23 cellular contexts compared by ENCODE assay signal in the genomic region with DNA sequence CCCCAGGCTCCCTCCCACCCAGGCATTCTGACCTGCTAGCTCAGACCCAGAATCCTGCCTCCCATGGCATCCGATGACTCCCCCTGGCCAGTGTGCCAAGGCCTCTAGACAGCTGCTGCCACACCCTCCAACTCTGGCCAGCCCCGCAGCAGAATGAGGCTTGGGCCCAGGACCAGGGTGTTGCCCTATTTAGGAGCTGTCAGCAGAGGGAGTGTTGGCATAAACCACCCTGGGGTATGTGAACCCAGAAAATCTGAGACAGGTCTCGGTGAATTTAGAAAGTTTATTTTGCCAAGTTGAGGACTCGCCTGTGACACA.
A peak's percentile ranks its signal among the peaks of the same experiment; 100 is the strongest.
DNase-seq lines count a peak whose midpoint lies in the region; ATAC-seq, FAIRE-seq and TF ChIP-seq lines count a peak whose summit lies in the region.
"Had no signal": no experiment of that assay in that cellular context is flagged by ENCODE, and none has a peak within 500 bp of the region (broad histone marks: within the 10 kb centered on the region; RNA-seq: fewer than 3 reads in every experiment).

No MANE protein-coding gene starts in this region.

- H3K4ac ChIP-seq in H1 (replicated peaks; ENCODE audit: insufficient read length, low read depth, low read length), result no peak overlapping the region
- H3K4ac ChIP-seq in mesenchymal stem cell (ENCODE audit: low read depth in 1 of 2, low read length in 2 of 2), result no peak overlapping the region

- TF ChIP-seq RAD21 in H1 (IDR thresholded peaks at IDR 0.05 in 1 of 2, conservative IDR thresholded peaks at IDR 0.05 in 1 of 2; ENCODE audit: low read depth in 2 of 2, low read length in 2 of 2) (peak; percentile 43 to 65), HepG2 (CRISPR knock-in tag; IDR thresholded peaks at IDR 0.05) (no peak)

- H4K20me1 ChIP-seq in H1 (replicated peaks in 1 of 2; ENCODE audit: control insufficient read depth in 1 of 2, insufficient read depth in 2 of 2, low read length in 2 of 2), result no peaks in the 10 kb centered on the region
- H4K20me1 ChIP-seq in HepG2 (ENCODE audit: insufficient read depth, low read length), result no peaks in the 10 kb centered on the region
- peaks cover 34% of the 10 kb centered on the region for H4K20me1 ChIP-seq in smooth muscle cell (ENCODE audit: low read depth)

- WGBS in H1 (ENCODE audit: extremely low coverage in 1 of 2, insufficient coverage in 1 of 2, insufficient read length in 1 of 2, insufficient replicate concordance in 2 of 2, low coverage in 1 of 2, low lambda C conversion rate in 2 of 2, missing lambda C conversion rate in 1 of 2), 2 experiments, result 82% methylated on average over 4 of the region's 4 CpGs; no CpG with 5 or more reads in 1 of the 2 experiments
- 46 to 60% methylated on average over 3 to 4 of the region's 4 CpGs for WGBS in tibial nerve, 2 donors
- 86% methylated on average over 4 of the region's 4 CpGs for WGBS in mesenchymal stem cell
- 83% methylated on average over 4 of the region's 4 CpGs for WGBS in HepG2 (ENCODE audit: low lambda C conversion rate)
- WGBS in smooth muscle cell (ENCODE audit: low lambda C conversion rate), result 98% methylated on average over 4 of the region's 4 CpGs

- H3K27me3 ChIP-seq in right atrium auricular region (no peaks in the 10 kb centered on the region), H1 (replicated peaks in 1 of 4; ENCODE audit: control insufficient read depth in 3 of 4, extremely low read depth in 1 of 4, insufficient read depth in 3 of 4, low read length in 3 of 4) (no peaks in the 10 kb centered on the region; a peak in 2 of 7 replicates), tibial nerve (no peaks in the 10 kb centered on the region), mesenchymal stem cell (ENCODE audit: control insufficient read depth in 1 of 2, insufficient read depth in 1 of 2, low read length in 2 of 2) (peaks cover 0 to 10% of the 10 kb centered on the region in 2 experiments), HepG2 (ENCODE audit: control insufficient read depth in 1 of 2, insufficient read depth in 2 of 2, low read length in 2 of 2) (peaks cover 2 to 33% of the 10 kb centered on the region in 2 experiments; a peak in 4 of 5 replicates), smooth muscle cell (ENCODE audit: low read depth) (no peaks in the 10 kb centered on the region)
- H3K27me3 ChIP-seq: BE2C, uterus had no signal

- H3K27me3 Mint-ChIP-seq in nephron (ENCODE audit: low read depth), result peaks cover 15% of the 10 kb centered on the region

- peak overlapping the region in 1 of 2 donors; percentile 5 for H3K27ac ChIP-seq in right atrium auricular region
- H3K27ac ChIP-seq in H1 (ENCODE audit: low read depth, low read length), result no peak overlapping the region
- H3K27ac ChIP-seq in tibial nerve, result peak overlapping the region; percentile 48 to 92 (median 83)
- no peak overlapping the region for H3K27ac ChIP-seq in mesenchymal stem cell (ENCODE audit: low read length, poor library complexity, severe bottlenecking)
- H3K27ac ChIP-seq in HepG2 (ENCODE audit: extremely low read length, insufficient read depth, low read length), result no peak overlapping the region
- H3K27ac ChIP-seq in smooth muscle cell (ENCODE audit: low read depth), result no peak overlapping the region
- H3K27ac ChIP-seq: WERI-Rb-1 had no signal

- POLR2A ChIA-PET in H1 (lab: Charles Lee; ENCODE audit: partially characterized antibody), result interaction anchor here (1.1 kb wide), 1 partner anchor 67 kb away, joined by 3 read pairs; no protein-coding TSS in a partner anchor
- POLR2A ChIA-PET in HepG2 (lab: Yijun Ruan, JAX), result no interaction called here

- H3K9me3 ChIP-seq in right atrium auricular region (no peaks in the 10 kb centered on the region), H1 (ENCODE audit: insufficient read depth in 2 of 2, low read depth in 1 of 2, low read length in 1 of 2) (no peaks in the 10 kb centered on the region), tibial nerve (no peaks in the 10 kb centered on the region), mesenchymal stem cell (ENCODE audit: control insufficient read depth, low read length) (no peaks in the 10 kb centered on the region), HepG2 (ENCODE audit: low read length) (no peaks in the 10 kb centered on the region), smooth muscle cell (replicated peaks; ENCODE audit: low read depth) (no peaks in the 10 kb centered on the region)
- H3K9me3 ChIP-seq: BE2C, uterus had no signal

- H4K91ac ChIP-seq in H1 (replicated peaks; ENCODE audit: insufficient read length, low read length) (no peak overlapping the region), mesenchymal stem cell (ENCODE audit: low read length) (no peak overlapping the region)

- H4K5ac ChIP-seq in H1 (ENCODE audit: insufficient read length, low read depth, low read length), result no peak overlapping the region

- H3K23ac ChIP-seq in H1 (ENCODE audit: insufficient read length) (no peak overlapping the region), mesenchymal stem cell (ENCODE audit: low read length in 2 of 2) (no peak overlapping the region)

- H3K79me1 ChIP-seq in H1 (ENCODE audit: low read depth, low read length) (no peaks in the 10 kb centered on the region), mesenchymal stem cell (replicated peaks; ENCODE audit: low read length, poor library complexity, severe bottlenecking) (no peaks in the 10 kb centered on the region)

- H2AK5ac ChIP-seq in H1 (ENCODE audit: low read depth, low read length) (no peak overlapping the region), mesenchymal stem cell (ENCODE audit: low read length, severe bottlenecking) (no peak overlapping the region)

- no peaks in the 10 kb centered on the region for H3K23me2 ChIP-seq in H1 (ENCODE audit: low read depth, low read length)

- intact Hi-C loops in Right ventricle myocardium superior (cut with DNase I), result no loop called here
- intact Hi-C loops in HepG2 (cut with micrococcal nuclease; ENCODE audit: unreplicated experiment), result no loop called here

- TF ChIP-seq POLR2A in H1 (IDR thresholded peaks at IDR 0.05; ENCODE audit: control extremely low read depth in 1 of 2, low read depth in 2 of 2, low read length in 2 of 2) (no peak), tibial nerve (IDR thresholded peaks at IDR 0.05) (no peak), HepG2 (IDR thresholded peaks at IDR 0.05; ENCODE audit: insufficient read depth in 1 of 2, low read depth in 2 of 2, low read length in 2 of 2) (no peak)

- H3F3A ChIP-seq in smooth muscle cell (ENCODE audit: low read depth), result no peaks in the 10 kb centered on the region

- H3K27ac Mint-ChIP-seq in nephron, result peak overlapping the region; percentile 43 to 63 (median 47)
- H3K27ac Mint-ChIP-seq: natural killer cell treated with Interleukin-12 subunit alpha and Interleukin-12 subunit beta and Interleukin-15 and Interleukin-18, amount 100 ng/mL, for 72 hours; T-helper 1 cell treated with Interleukin-12 subunit alpha and Interleukin-12 subunit beta and Interleukin-4 antibody, amounts not matched to agents 30 μg/mL and 1 μg/mL, for 36 hours had no signal

- no peak overlapping the region for H3K9ac ChIP-seq in H1 (replicated peaks in 1 of 4; ENCODE audit: extremely low read depth in 1 of 4, low read depth in 3 of 4, low read length in 3 of 4)
- H3K9ac ChIP-seq in mesenchymal stem cell (ENCODE audit: low read length), result no peak overlapping the region
- no peak overlapping the region for H3K9ac ChIP-seq in HepG2 (ENCODE audit: insufficient read depth, low read depth, low read length)
- H3K9ac ChIP-seq in smooth muscle cell (ENCODE audit: low read depth), result no peak overlapping the region

- ATAC-seq in Right ventricle myocardium superior (ENCODE audit: poor library complexity) (no peak), HepG2 (no peak)

- H2AFZ ChIP-seq in H1 (ENCODE audit: low read length) (no peak overlapping the region), mesenchymal stem cell (ENCODE audit: low read depth, low read length) (no peak overlapping the region), HepG2 (ENCODE audit: low read length) (no peak overlapping the region), smooth muscle cell (ENCODE audit: low read depth) (no peak overlapping the region)

- H3K36me3 ChIP-seq in right atrium auricular region (no peaks in the 10 kb centered on the region), H1 (ENCODE audit: control insufficient read depth in 2 of 4, insufficient read depth in 4 of 4, low read length in 3 of 4) (no peaks in the 10 kb centered on the region), tibial nerve (no peaks in the 10 kb centered on the region), mesenchymal stem cell (ENCODE audit: control insufficient read depth in 1 of 2, insufficient read depth in 2 of 2, low read depth in 1 of 2, low read length in 2 of 2) (no peaks in the 10 kb centered on the region), HepG2 (replicated peaks in 1 of 2; ENCODE audit: control insufficient read depth in 1 of 2, insufficient read depth in 2 of 2, low read length in 2 of 2) (no peaks in the 10 kb centered on the region), smooth muscle cell (ENCODE audit: low read depth) (no peaks in the 10 kb centered on the region)
- H3K36me3 ChIP-seq: BE2C, uterus, WERI-Rb-1 had no signal

- no peak overlapping the region for H3K4me3 Mint-ChIP-seq in nephron
- H3K4me3 Mint-ChIP-seq: natural killer cell treated with Interleukin-12 subunit alpha and Interleukin-12 subunit beta and Interleukin-15 and Interleukin-18, amount 100 ng/mL, for 72 hours; T-helper 1 cell treated with Interleukin-12 subunit alpha and Interleukin-12 subunit beta and Interleukin-4 antibody, amounts not matched to agents 30 μg/mL and 1 μg/mL, for 36 hours had no signal

- in situ Hi-C loops in HepG2 (cut with HindIII; ENCODE audit: extremely low pct_ligation_motif_present, low pct_unique_long_range_greater_than_20kb), result no loop called here

- H3K18ac ChIP-seq in H1 (ENCODE audit: extremely low read depth, low read length), result no peak overlapping the region
- no peak overlapping the region for H3K18ac ChIP-seq in mesenchymal stem cell (ENCODE audit: low read depth in 1 of 2, low read length in 2 of 2)

- no peaks in the 10 kb centered on the region for H3K36me3 Mint-ChIP-seq in nephron (ENCODE audit: low read depth)
- H3K36me3 Mint-ChIP-seq: natural killer cell treated with Interleukin-12 subunit alpha and Interleukin-12 subunit beta and Interleukin-15 and Interleukin-18, amount 100 ng/mL, for 72 hours had no signal

- H2BK120ac ChIP-seq in H1 (replicated peaks; ENCODE audit: low read depth, low read length), result no peak overlapping the region
- no peak overlapping the region for H2BK120ac ChIP-seq in mesenchymal stem cell (ENCODE audit: low read depth, low read length)

- H2BK15ac ChIP-seq in H1 (ENCODE audit: low read length), result no peak overlapping the region
- H2BK15ac ChIP-seq in mesenchymal stem cell (ENCODE audit: low read depth, poor library complexity, severe bottlenecking), result no peak overlapping the region

- peaks cover 0 to 17% of the 10 kb centered on the region in 2 donors for H3K4me1 ChIP-seq in right atrium auricular region
- peaks cover 2 to 6% (median 4%) of the 10 kb centered on the region in 4 experiments; a peak in 4 of 7 replicates for H3K4me1 ChIP-seq in H1 (replicated peaks in 1 of 4; ENCODE audit: control insufficient read depth in 3 of 4, insufficient read depth in 4 of 4, low read length in 3 of 4)
- peaks cover 0 to 90% (median 48%) of the 10 kb centered on the region in 4 donors for H3K4me1 ChIP-seq in tibial nerve
- H3K4me1 ChIP-seq in mesenchymal stem cell (ENCODE audit: control insufficient read depth, insufficient read depth, low read depth, low read length), result peaks cover 14% of the 10 kb centered on the region
- H3K4me1 ChIP-seq in HepG2 (ENCODE audit: insufficient read depth, low read length), result peaks cover 28% of the 10 kb centered on the region
- H3K4me1 ChIP-seq in smooth muscle cell (ENCODE audit: low read depth), result peaks cover 3% of the 10 kb centered on the region
- H3K4me1 ChIP-seq: BE2C had no signal

- peaks cover 85% of the 10 kb centered on the region for H3K4me1 Mint-ChIP-seq in nephron

- DNase-seq in Right ventricle myocardium superior, result peak; percentile 46
- no peak for DNase-seq in right atrium auricular region (ENCODE audit: low spot score)
- DNase-seq in H1 (ENCODE audit: low read depth in 1 of 2, low spot score in 2 of 2), result no peak
- no peak for DNase-seq in tibial nerve (ENCODE audit: low spot score in 2 of 2)
- DNase-seq in mesenchymal stem cell, result no peak
- no peak for DNase-seq in HepG2 (ENCODE audit: low spot score)
- no peak for DNase-seq in smooth muscle cell (lab: John Stamatoyannopoulos, UW; ENCODE audit: unreplicated experiment)
- DNase-seq: activated CD4-positive, alpha-beta T cell treated with anti-CD3 and anti-CD28 coated beads, Interleukin-2, amount 50 U/mL, for 4 hours; BE2C; COR-L47; dermis blood vessel endothelial cell; kidney glomerular epithelial cell; mesendoderm; MV-4-11; NCI-H1694; NCI-H774; stimulated activated CD4-positive, alpha-beta T cell treated with anti-CD3 and anti-CD28 coated beads, Interleukin-4, amount 100 ng/mL, for 4 hours; uterus; WERI-Rb-1 had no signal

- H4K8ac ChIP-seq in H1 (ENCODE audit: extremely low read depth, insufficient read depth, low read length), result no peak overlapping the region
- no peak overlapping the region for H4K8ac ChIP-seq in mesenchymal stem cell (ENCODE audit: low read length)

- no peak overlapping the region for H3K56ac ChIP-seq in H1 (replicated peaks; ENCODE audit: insufficient read length, low read depth, low read length)

- H3K14ac ChIP-seq in H1 (ENCODE audit: insufficient read length) (no peak overlapping the region), mesenchymal stem cell (ENCODE audit: low read length in 2 of 2) (no peak overlapping the region)

- TF ChIP-seq EP300 in H1 (IDR thresholded peaks at IDR 0.05; ENCODE audit: borderline replicate concordance in 1 of 2, low read depth in 2 of 2, low read length in 2 of 2) (no peak), tibial nerve (IDR thresholded peaks at IDR 0.05) (no peak), HepG2 (IDR thresholded peaks at IDR 0.05; ENCODE audit: low read depth in 2 of 2, low read length in 2 of 2) (no peak), HepG2 (CRISPR knock-in tag; IDR thresholded peaks at IDR 0.05; ENCODE audit: borderline replicate concordance) (no peak)

- no peaks in the 10 kb centered on the region for H3K79me2 ChIP-seq in H1 (ENCODE audit: control insufficient read depth in 1 of 2, insufficient read depth in 2 of 2, low read length in 2 of 2)
- H3K79me2 ChIP-seq in HepG2 (ENCODE audit: insufficient read depth, low read length), result no peaks in the 10 kb centered on the region
- no peaks in the 10 kb centered on the region for H3K79me2 ChIP-seq in smooth muscle cell (ENCODE audit: low read depth)

- CTCF ChIA-PET in H1 (lab: Charles Lee; ENCODE audit: partially characterized antibody) (interaction anchor here (0.7 to 4.4 kb wide), 11 partner anchors 9 to 152 kb away, joined by 3 to 16 read pairs (median 3); no protein-coding TSS in a partner anchor), HepG2 (lab: Yijun Ruan, JAX; ENCODE audit: low intra/inter-chr PET ratio, low total read pairs) (no interaction called here)

- no peaks in the 10 kb centered on the region for H3K9me3 Mint-ChIP-seq in nephron
- H3K9me3 Mint-ChIP-seq: natural killer cell treated with Interleukin-12 subunit alpha and Interleukin-12 subunit beta and Interleukin-15 and Interleukin-18, amount 100 ng/mL, for 72 hours; T-helper 1 cell treated with Interleukin-12 subunit alpha and Interleukin-12 subunit beta and Interleukin-4 antibody, amounts not matched to agents 30 μg/mL and 1 μg/mL, for 36 hours had no signal

- H2BK12ac ChIP-seq in H1 (ENCODE audit: low read depth, low read length), result no peak overlapping the region
- H2BK12ac ChIP-seq in mesenchymal stem cell (ENCODE audit: low read length in 2 of 2), result no peak overlapping the region

- H3K4me2 ChIP-seq in H1 (ENCODE audit: insufficient read depth in 1 of 2, low read depth in 2 of 2, low read length in 2 of 2), result no peak overlapping the region
- no peak overlapping the region for H3K4me2 ChIP-seq in mesenchymal stem cell (ENCODE audit: low read length, poor library complexity, severe bottlenecking)
- H3K4me2 ChIP-seq in HepG2 (ENCODE audit: low read depth, low read length), result no peak overlapping the region
- H3K4me2 ChIP-seq in smooth muscle cell, result no peak overlapping the region

- FAIRE-seq in H1 (lab: Jason Lieb, UNC) (no peak), HepG2 (lab: Jason Lieb, UNC) (no peak)
- FAIRE-seq: endothelial cell of umbilical vein had no signal

- H3K4me3 ChIP-seq in right atrium auricular region (no peak overlapping the region), H1 (ENCODE audit: extremely low read depth in 1 of 4, insufficient read depth in 2 of 4, low read depth in 3 of 4, low read length in 4 of 4) (no peak overlapping the region), tibial nerve (no peak overlapping the region), mesenchymal stem cell (ENCODE audit: insufficient read depth in 1 of 2, low read depth in 1 of 2, low read length in 2 of 2) (no peak overlapping the region), HepG2 (replicated peaks in 1 of 3; ENCODE audit: insufficient read depth in 1 of 3, low read depth in 2 of 3, low read length in 3 of 3) (no peak overlapping the region), smooth muscle cell (no peak overlapping the region)
- H3K4me3 ChIP-seq: uterus had no signal

- BruUV-seq in HepG2 (replicated peaks; lab: Mats Ljungman, UMichigan), result no TSS peak

- H2BK5ac ChIP-seq in H1 (ENCODE audit: low read depth, low read length), result no peak overlapping the region
- no peak overlapping the region for H2BK5ac ChIP-seq in mesenchymal stem cell (ENCODE audit: low read depth, low read length, poor library complexity, severe bottlenecking)

- H2BK20ac ChIP-seq in H1 (ENCODE audit: low read length), result no peak overlapping the region

- TF ChIP-seq CTCF in right atrium auricular region (IDR thresholded peaks at IDR 0.05) (no peak), H1 (IDR thresholded peaks at IDR 0.05; ENCODE audit: control extremely low read depth in 1 of 3, insufficient read depth in 1 of 3, low read depth in 1 of 3, low read length in 3 of 3) (peak; percentile 40 to 42 (median 41)), nephron (IDR thresholded peaks at IDR 0.05; ENCODE audit: unreplicated experiment in 3 of 3) (no peak), tibial nerve (IDR thresholded peaks at IDR 0.05) (peak in 3 of 5 experiments; percentile 22 to 47 (median 27)), HepG2 (CRISPR knock-in tag; IDR thresholded peaks at IDR 0.05) (no peak), smooth muscle cell (IDR thresholded peaks at IDR 0.05; ENCODE audit: borderline replicate concordance, insufficient read depth, poor library complexity, severe bottlenecking) (no peak)

Comparison
In these comparisons a context has a peak if more than half of its experiments do, and no peak if none do; other contexts are left out.
1. H3K27ac ChIP-seq: peak in tibial nerve (4 of 4); none in H1 (single experiment), mesenchymal stem cell (single experiment), HepG2 (single experiment) and smooth muscle cell (single experiment).
2. CTCF ChIP-seq: peak in H1 (3 of 3) and tibial nerve (3 of 5); none in right atrium auricular region (0 of 2), nephron (0 of 3), HepG2 (single experiment) and smooth muscle cell (single experiment).